Comparison of ENCODE assay signal across 8 cellular contexts in the genomic region with DNA sequence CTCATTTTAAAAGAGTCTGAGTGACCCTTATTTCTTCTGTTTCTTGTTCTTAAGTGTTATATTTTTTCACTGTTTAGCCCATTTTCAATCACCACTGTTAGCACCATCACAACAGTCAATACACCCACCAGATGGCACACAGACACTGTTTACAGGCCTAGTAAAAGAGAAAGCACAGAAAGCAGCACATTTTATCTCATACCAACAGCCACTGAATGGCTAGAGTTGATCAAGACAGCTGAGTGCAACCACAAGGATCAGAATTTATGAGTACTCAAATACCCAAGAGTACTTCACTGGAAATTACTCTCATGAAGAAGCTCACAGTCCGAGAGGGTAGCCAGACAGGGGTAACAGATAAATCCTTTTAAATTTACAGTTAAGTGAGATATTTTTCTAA.
DNase-seq lines count a peak whose midpoint lies in the region; ATAC-seq and TF ChIP-seq lines count a peak whose summit lies in the region.

No MANE protein-coding gene starts in this region.

- H3K4me3 Mint-ChIP-seq in immature natural killer cell = peak overlapping the region in 1 of 5 donors; percentile 5

- H3K9me3 Mint-ChIP-seq in immature natural killer cell = no peaks in the 10 kb centered on the region

- no peak for TF ChIP-seq CTCF in foreskin fibroblast (IDR thresholded peaks at IDR 0.05; ENCODE audit: low read depth, low read length)

- peak; percentile 27 for DNase-seq in AG20443 (ENCODE audit: low spot score)
- DNase-seq in NCI-H524 (lab: John Stamatoyannopoulos, UW) = peak; percentile 15 to 54
- peak; percentile 15 to 30 (median 17) for DNase-seq in immature natural killer cell
- no peak for DNase-seq in NCI-H1436 treated with DMSO at 0.1 percent for 48 hours (lab: John Stamatoyannopoulos, UW)
- no peak for DNase-seq in stimulated activated naive CD4-positive, alpha-beta T cell treated with Interleukin-2 at 50 U/mL for 16 hours (lab: John Stamatoyannopoulos, UW)
- no peak for DNase-seq in foreskin fibroblast

- no peaks in the 10 kb centered on the region for H3K27me3 Mint-ChIP-seq in immature natural killer cell (ENCODE audit: low read depth in 3 of 3)

- ATAC-seq in GM18511 (IDR thresholded peaks at IDR 0.05; ENCODE audit: unreplicated experiment) (peak; percentile 72), HG02943 (IDR thresholded peaks at IDR 0.05; ENCODE audit: low read depth, unreplicated experiment) (peak; percentile 59)

- H3K27ac Mint-ChIP-seq in immature natural killer cell = peak overlapping the region; percentile 6 to 63 (median 52)

- H3K4me1 Mint-ChIP-seq in immature natural killer cell = peaks cover 44 to 56% of the 10 kb centered on the region in 2 donors

- no peak overlapping the region for H3K4me3 ChIP-seq in foreskin fibroblast (ENCODE audit: low read depth in 1 of 2, low read length in 2 of 2)

- peaks cover 0 to 4% (median 0%) of the 10 kb centered on the region in 3 donors for H3K36me3 Mint-ChIP-seq in immature natural killer cell

Comparison
In these comparisons a context has a peak if more than half of its experiments do, and no peak if none do; other contexts are left out.
1. DNase-seq: peak in AG20443 (single experiment), NCI-H524 (2 of 2) and immature natural killer cell (3 of 3); none in NCI-H1436 treated with DMSO at 0.1 percent for 48 hours (single experiment), stimulated activated naive CD4-positive, alpha-beta T cell treated with Interleukin-2 at 50 U/mL for 16 hours (single experiment) and foreskin fibroblast (0 of 2).